13 cellular contexts compared by ENCODE assay signal in the genomic region with DNA sequence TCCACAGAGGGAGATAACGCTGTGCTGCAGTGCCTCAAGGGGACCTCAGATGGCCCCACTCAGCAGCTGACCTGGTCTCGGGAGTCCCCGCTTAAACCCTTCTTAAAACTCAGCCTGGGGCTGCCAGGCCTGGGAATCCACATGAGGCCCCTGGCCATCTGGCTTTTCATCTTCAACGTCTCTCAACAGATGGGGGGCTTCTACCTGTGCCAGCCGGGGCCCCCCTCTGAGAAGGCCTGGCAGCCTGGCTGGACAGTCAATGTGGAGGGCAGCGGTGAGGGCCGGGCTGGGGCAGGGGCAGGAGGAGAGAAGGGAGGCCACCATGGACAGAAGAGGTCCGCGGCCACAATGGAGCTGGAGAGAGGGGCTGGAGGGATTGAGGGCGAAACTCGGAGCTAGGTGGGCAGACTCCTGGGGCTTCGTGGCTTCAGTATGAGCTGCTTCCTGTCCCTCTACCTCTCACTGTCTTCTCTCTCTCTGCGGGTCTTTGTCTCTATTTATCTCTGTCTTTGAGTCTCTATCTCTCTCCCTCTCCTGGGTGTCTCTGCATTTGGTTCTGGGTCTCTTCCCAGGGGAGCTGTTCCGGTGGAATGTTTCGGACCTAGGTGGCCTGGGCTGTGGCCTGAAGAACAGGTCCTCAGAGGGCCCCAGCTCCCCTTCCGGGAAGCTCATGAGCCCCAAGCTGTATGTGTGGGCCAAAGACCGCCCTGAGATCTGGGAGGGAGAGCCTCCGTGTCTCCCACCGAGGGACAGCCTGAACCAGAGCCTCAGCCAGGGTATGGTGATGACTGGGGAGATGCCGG. TPM values are rescaled to one million over a fixed set of nuclear protein-coding genes. Genes with fewer than 3 reads are reported as not detected.
DNase-seq lines count a peak whose midpoint lies in the region; TF ChIP-seq lines count a peak whose summit lies in the region.
"Had no signal": no experiment of that assay in that cellular context is flagged by ENCODE, and none has a peak within 500 bp of the region (broad histone marks: within the 10 kb centered on the region; RNA-seq: fewer than 3 reads in every experiment).

No MANE protein-coding gene starts in this region.

- H3K9me3 Mint-ChIP-seq in neural progenitor cell, result no peaks in the 10 kb centered on the region
- H3K9me3 Mint-ChIP-seq: central memory CD8-positive, alpha-beta T cell; GM23338 had no signal

- no peak overlapping the region for H3K27ac ChIP-seq in neural progenitor cell
- H3K27ac ChIP-seq: gastroesophageal sphincter, uterus had no signal

- no peaks in the 10 kb centered on the region for H3K36me3 Mint-ChIP-seq in neural progenitor cell

- no peak for TF ChIP-seq CTCF in neural progenitor cell (IDR thresholded peaks at IDR 0.05)

- peak overlapping the region; percentile 68; the same call in 1 of the 2 replicates for H3K4me3 ChIP-seq in GM08714 (ENCODE audit: low read length)
- H3K4me3 ChIP-seq in neural progenitor cell, result no peak overlapping the region
- H3K4me3 ChIP-seq: gastroesophageal sphincter, GM23338, uterus had no signal

- peak overlapping the region; percentile 90 for H3K27ac Mint-ChIP-seq in neural progenitor cell
- H3K27ac Mint-ChIP-seq: GM23338 had no signal

- H4K20me1 ChIP-seq in neural progenitor cell (ENCODE audit: low read depth), result no peaks in the 10 kb centered on the region

- H2AFZ ChIP-seq in neural progenitor cell (replicated peaks), result peak overlapping the region; percentile 34
- H2AFZ ChIP-seq: GM23338 had no signal

- H3K79me2 ChIP-seq in neural progenitor cell (ENCODE audit: low read depth), result no peaks in the 10 kb centered on the region

- no peaks in the 10 kb centered on the region for H3K27me3 ChIP-seq in neural progenitor cell
- H3K27me3 ChIP-seq: uterus had no signal

- H3K4me1 ChIP-seq in neural progenitor cell, result peaks cover 8% of the 10 kb centered on the region
- H3K4me1 ChIP-seq: uterus had no signal

- no peak overlapping the region for H3K4me3 Mint-ChIP-seq in neural progenitor cell
- H3K4me3 Mint-ChIP-seq: central memory CD8-positive, alpha-beta T cell; GM23338 had no signal

- H3K4me1 Mint-ChIP-seq in neural progenitor cell, result peaks cover 23% of the 10 kb centered on the region

- peaks cover 6% of the 10 kb centered on the region for H3K27me3 Mint-ChIP-seq in neural progenitor cell (ENCODE audit: insufficient read depth, low read depth)
- H3K27me3 Mint-ChIP-seq: central memory CD8-positive, alpha-beta T cell had no signal

- H3K9ac ChIP-seq in neural progenitor cell, result no peak overlapping the region

- DNase-seq in NCI-H82 (lab: John Stamatoyannopoulos, UW) (peak; percentile 83), neural progenitor cell (ENCODE audit: low spot score) (no peak), KG1 (lab: John Stamatoyannopoulos, UW) (no peak), NCI-H1105 (lab: John Stamatoyannopoulos, UW) (no peak), dermis blood vessel endothelial cell (no peak)
- DNase-seq: NCI-H1092; NCI-H226; stimulated activated naive CD4-positive, alpha-beta T cell treated with Interleukin-2 at 50 U/mL for 16 hours; uterus had no signal

- H3F3A ChIP-seq in neural progenitor cell (ENCODE audit: low read depth), result peaks cover 16% of the 10 kb centered on the region

- no peak overlapping the region for H3K4me2 ChIP-seq in neural progenitor cell
- H3K4me2 ChIP-seq: GM23338 had no signal

- no peaks in the 10 kb centered on the region for H3K36me3 ChIP-seq in neural progenitor cell
- H3K36me3 ChIP-seq: gastroesophageal sphincter, uterus had no signal

- H3K9me3 ChIP-seq in neural progenitor cell (ENCODE audit: low read depth), result no peaks in the 10 kb centered on the region
- H3K9me3 ChIP-seq: gastroesophageal sphincter, uterus had no signal

RNA-seq across cellular contexts. Expression of a gene that starts 0.8 kb away (rescaled TPM):
- total RNA-seq in neural progenitor cell (ENCODE audit: low replicate concordance), result 0.15 TPM in 1 of 2 replicates, not detected in the other
- not detected in 2 replicates for total RNA-seq in dermis blood vessel endothelial cell
- total RNA-seq: gastroesophageal sphincter had no signal

RNA-seq across cellular contexts. Expression of a gene that starts 7.5 kb away (rescaled TPM):
- 9.1 and 22.0 TPM in 2 replicates for total RNA-seq in neural progenitor cell (ENCODE audit: low replicate concordance)
- 61.1 and 74.8 TPM in 2 replicates for total RNA-seq in dermis blood vessel endothelial cell

RNA-seq across cellular contexts. Expression of a gene that starts 18.2 kb away (rescaled TPM):
- total RNA-seq in neural progenitor cell (ENCODE audit: low replicate concordance), result 33.2 and 58.4 TPM in 2 replicates
- 26.8 and 30.0 TPM in 2 replicates for total RNA-seq in dermis blood vessel endothelial cell

RNA-seq across cellular contexts. Expression of a gene that starts 42.0 kb away (rescaled TPM):
- total RNA-seq in neural progenitor cell (ENCODE audit: low replicate concordance) (11.6 and 31.8 TPM in 2 replicates), dermis blood vessel endothelial cell (33.4 and 49.7 TPM in 2 replicates)

RNA-seq across cellular contexts. Expression of a gene that starts 52.3 kb away (rescaled TPM):
- total RNA-seq in neural progenitor cell (ENCODE audit: low replicate concordance), result 2.9 TPM in 1 of 2 replicates, not detected in the other
- 0.68 and 1.2 TPM in 2 replicates for total RNA-seq in dermis blood vessel endothelial cell
